ENCODE assay signal across 8 cellular contexts in genomic region chr13:51643882-51644281, GRCh38. TPM values are rescaled to one million over a fixed set of nuclear protein-coding genes. Genes with fewer than 3 reads are reported as not detected.
DNase-seq lines count a peak whose midpoint lies in the region; ATAC-seq and TF ChIP-seq lines count a peak whose summit lies in the region.

No MANE protein-coding gene starts in this region.

- H3K27me3 Mint-ChIP-seq in activated naive CD8-positive, alpha-beta T cell treated with anti-CD3 and anti-CD28 coated beads for 36 hours = no peaks in the 10 kb centered on the region

- no peak overlapping the region for H3K4me3 Mint-ChIP-seq in activated naive CD8-positive, alpha-beta T cell treated with anti-CD3 and anti-CD28 coated beads for 36 hours

- H3K36me3 Mint-ChIP-seq in activated naive CD8-positive, alpha-beta T cell treated with anti-CD3 and anti-CD28 coated beads for 36 hours = peaks cover 6% of the 10 kb centered on the region

- POLR2A ChIA-PET in BJ (lab: Charles Lee) = interaction anchor here (0.5 to 0.6 kb wide), 3 partner anchors 13 to 204 kb away, joined by 5 to 25 read pairs (median 5); partner anchors contain the start of gene INTS6

- no peak for TF ChIP-seq CTCF in BJ (IDR thresholded peaks at IDR 0.05; ENCODE audit: insufficient read depth, low read depth, low read length)

- DNase-seq in BJ (ENCODE audit: low read depth) (peak; percentile 64), HS-27A (ENCODE audit: low read depth) (peak; percentile 62), left kidney (ENCODE audit: low read depth, low spot score) (peak; percentile 78)
- no peak for DNase-seq in activated naive CD8-positive, alpha-beta T cell treated with anti-CD3 and anti-CD28 coated beads for 36 hours

- H3K27ac Mint-ChIP-seq in activated naive CD8-positive, alpha-beta T cell treated with anti-CD3 and anti-CD28 coated beads for 36 hours = peak overlapping the region; percentile 47

- ATAC-seq in HG03135 (IDR thresholded peaks at IDR 0.05; ENCODE audit: unreplicated experiment) (no peak), GM19324 (IDR thresholded peaks at IDR 0.05; ENCODE audit: low FRiP score, unreplicated experiment) (no peak), GM18517 (IDR thresholded peaks at IDR 0.05; ENCODE audit: unreplicated experiment) (no peak), GM21825 (IDR thresholded peaks at IDR 0.05; ENCODE audit: unreplicated experiment) (no peak)

- H3K36me3 ChIP-seq in BJ (ENCODE audit: control insufficient read depth, insufficient read depth, low read length) = no peaks in the 10 kb centered on the region

- H3K27me3 ChIP-seq in BJ (ENCODE audit: control insufficient read depth, insufficient read depth, low read length) = no peaks in the 10 kb centered on the region

- H3K4me1 Mint-ChIP-seq in activated naive CD8-positive, alpha-beta T cell treated with anti-CD3 and anti-CD28 coated beads for 36 hours = peaks cover 41% of the 10 kb centered on the region

- CTCF ChIA-PET in BJ (lab: Yijun Ruan, JAX) = no interaction called here

- no peak overlapping the region for H3K4me3 ChIP-seq in BJ (ENCODE audit: low read depth, low read length)

- H3K9me3 Mint-ChIP-seq in activated naive CD8-positive, alpha-beta T cell treated with anti-CD3 and anti-CD28 coated beads for 36 hours = no peaks in the 10 kb centered on the region

RNA-seq across cellular contexts. Expression of gene WDFY2, which starts 59.6 kb away (rescaled TPM):
- polyA plus RNA-seq in BJ (2011; rRNA removed) = 4.3 and 5.6 TPM in 2 replicates
- 8.9 and 9.0 TPM in 2 replicates for polyA minus RNA-seq in BJ (2011; rRNA and poly(A)+ RNA removed)
- total RNA-seq in activated naive CD8-positive, alpha-beta T cell treated with anti-CD3 and anti-CD28 coated beads for 36 hours = 1 to 10 TPM; 6.0 to 7.9 TPM
